ENCODE assay signal across 29 cellular contexts in genomic region chr12:94863286-94863685, GRCh38.
"Had no signal": no experiment of that assay in that cellular context is flagged by ENCODE, and none has a peak within 500 bp of the region (broad histone marks: within the 10 kb centered on the region; RNA-seq: fewer than 3 reads in every experiment).

No MANE protein-coding gene starts in this region.

- H3K4me3 ChIP-seq: left ventricle myocardium inferior, lung, mucosa of descending colon, pancreas, prostate gland, skin epidermis, spleen, suprapubic skin, thoracic aorta, tibial artery, vagina had no signal

- H3K36me3 ChIP-seq: left ventricle myocardium inferior, pancreas, prostate gland, spleen, suprapubic skin, thoracic aorta, tibial artery, vagina had no signal

- H3K27ac Mint-ChIP-seq: immature natural killer cell; naive thymus-derived CD4-positive, alpha-beta T cell; natural killer cell treated with Interleukin-12 subunit alpha and Interleukin-12 subunit beta and Interleukin-15 and Interleukin-18, amount 100 ng/mL, for 72 hours; stimulated activated effector memory CD8-positive, alpha-beta T cell treated with anti-CD3 and anti-CD28 coated beads, Interleukin-12 subunit alpha, Interleukin-12 subunit beta, amount 100 ng/mL, for 72 hours; stimulated activated naive CD8-positive, alpha-beta T cell treated with anti-CD3 and anti-CD28 coated beads, Interleukin-15, Interleukin-2, amounts not matched to agents 100 ng/mL and 50 ng/mL, for 24 hours; type B pancreatic cell had no signal

- FAIRE-seq: pancreas had no signal

- H3K27ac ChIP-seq: left ventricle myocardium inferior, pancreas, prostate gland, skin epidermis, spleen, suprapubic skin, thoracic aorta, tibial artery, vagina had no signal

- H3K27me3 ChIP-seq: pancreas, spleen, suprapubic skin, tibial artery, vagina had no signal

- ATAC-seq: mucosa of descending colon; naive thymus-derived CD4-positive, alpha-beta T cell; natural killer cell treated with Interleukin-12 subunit alpha and Interleukin-12 subunit beta and Interleukin-15 and Interleukin-18, amount 100 ng/mL, for 72 hours; pancreas; right cardiac atrium; sciatic nerve; stimulated activated effector memory CD8-positive, alpha-beta T cell treated with anti-CD3 and anti-CD28 coated beads, Interleukin-12 subunit alpha, Interleukin-12 subunit beta, amount 100 ng/mL, for 72 hours had no signal

- H3K9me3 Mint-ChIP-seq: immature natural killer cell; natural killer cell treated with Interleukin-12 subunit alpha and Interleukin-12 subunit beta and Interleukin-15 and Interleukin-18, amount 100 ng/mL, for 72 hours; stimulated activated effector memory CD8-positive, alpha-beta T cell treated with anti-CD3 and anti-CD28 coated beads, Interleukin-12 subunit alpha, Interleukin-12 subunit beta, amount 100 ng/mL, for 72 hours; stimulated activated naive CD8-positive, alpha-beta T cell treated with anti-CD3 and anti-CD28 coated beads, Interleukin-15, Interleukin-2, amounts not matched to agents 100 ng/mL and 50 ng/mL, for 24 hours had no signal

- H3K4me3 Mint-ChIP-seq: immature natural killer cell; naive thymus-derived CD4-positive, alpha-beta T cell; natural killer cell treated with Interleukin-12 subunit alpha and Interleukin-12 subunit beta and Interleukin-15 and Interleukin-18, amount 100 ng/mL, for 72 hours; neural crest cell; stimulated activated effector memory CD8-positive, alpha-beta T cell treated with anti-CD3 and anti-CD28 coated beads, Interleukin-12 subunit alpha, Interleukin-12 subunit beta, amount 100 ng/mL, for 72 hours; stimulated activated naive CD8-positive, alpha-beta T cell treated with anti-CD3 and anti-CD28 coated beads, Interleukin-15, Interleukin-2, amounts not matched to agents 100 ng/mL and 50 ng/mL, for 24 hours; type B pancreatic cell had no signal

- H3K4me1 ChIP-seq: left ventricle myocardium inferior, pancreas, prostate gland, spleen, suprapubic skin, tibial artery, vagina had no signal

- H3K36me3 Mint-ChIP-seq: immature natural killer cell; naive thymus-derived CD4-positive, alpha-beta T cell; natural killer cell treated with Interleukin-12 subunit alpha and Interleukin-12 subunit beta and Interleukin-15 and Interleukin-18, amount 100 ng/mL, for 72 hours; stimulated activated effector memory CD8-positive, alpha-beta T cell treated with anti-CD3 and anti-CD28 coated beads, Interleukin-12 subunit alpha, Interleukin-12 subunit beta, amount 100 ng/mL, for 72 hours; type B pancreatic cell had no signal

- DNase-seq: hypothalamus; immature natural killer cell; islet precursor cell; left ventricle myocardium inferior; mesendoderm; midbrain; mucosa of descending colon; naive thymus-derived CD4-positive, alpha-beta T cell; nucleus accumbens; pancreas; posterior cingulate gyrus; retina; right cardiac atrium; spleen; stimulated activated CD4-positive, alpha-beta T cell treated with anti-CD3 and anti-CD28 coated beads, Interleukin-4, amount 100 ng/mL, for 24 hours; stimulated activated naive CD4-positive, alpha-beta T cell; tibial artery had no signal

- H3K9me3 ChIP-seq: left ventricle myocardium inferior, mucosa of descending colon, pancreas, prostate gland, spleen, suprapubic skin, thoracic aorta, tibial artery, vagina had no signal

- H3K4me1 Mint-ChIP-seq: immature natural killer cell; naive thymus-derived CD4-positive, alpha-beta T cell; neural crest cell; stimulated activated effector memory CD8-positive, alpha-beta T cell treated with anti-CD3 and anti-CD28 coated beads, Interleukin-12 subunit alpha, Interleukin-12 subunit beta, amount 100 ng/mL, for 72 hours had no signal
